34 cellular contexts compared by ENCODE assay signal in the genomic region with DNA sequence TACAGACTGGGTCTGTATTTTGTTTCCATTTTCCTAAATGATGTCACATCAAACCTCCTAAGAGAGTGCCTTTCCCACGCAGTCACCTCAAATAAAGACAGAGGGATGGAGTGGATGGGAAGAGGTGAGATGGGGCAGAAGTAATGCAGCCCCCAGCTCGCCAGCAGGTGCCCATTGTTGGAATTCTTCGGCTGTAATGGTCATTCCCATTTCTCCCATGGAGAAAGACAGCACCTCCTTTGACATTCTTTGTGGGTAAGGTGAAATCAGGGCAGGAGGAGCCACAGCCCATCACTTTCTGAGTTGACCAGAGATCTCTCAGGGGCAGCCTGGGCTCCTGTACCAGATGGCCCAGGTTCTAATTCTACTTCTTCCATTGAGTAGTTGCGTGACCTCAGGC.
"Had no signal": no experiment of that assay in that cellular context is flagged by ENCODE, and none has a peak within 500 bp of the region (broad histone marks: within the 10 kb centered on the region; RNA-seq: fewer than 3 reads in every experiment).

No MANE protein-coding gene starts in this region.

- H3K27ac ChIP-seq: ascending aorta, breast epithelium, cardiac muscle cell, coronary artery, dorsolateral prefrontal cortex, esophagus muscularis mucosa, foreskin keratinocyte, gastrocnemius medialis, heart right ventricle, WERI-Rb-1 had no signal

- ATAC-seq: activated CD4-positive, alpha-beta T cell treated with anti-CD3 and anti-CD28 coated beads for 36 hours; activated naive CD4-positive, alpha-beta T cell treated with anti-CD3 and anti-CD28 coated beads, Interleukin-2, amount 50 U/mL, for 72 hours; activated T-cell treated with anti-CD3 and anti-CD28 coated beads, Interleukin-2, amount 50 U/mL, for 72 hours; foreskin keratinocyte; gastrocnemius medialis; heart right ventricle; T-cell; T-helper 17 cell had no signal

- DNase-seq: activated CD4-positive, alpha-beta memory T cell treated with anti-CD3 and anti-CD28 coated beads, Interleukin-2, amount 10 ng/mL, durations not matched to agents 7 days and 5 days; activated CD4-positive, alpha-beta T cell treated with anti-CD3 and anti-CD28 coated beads for 36 hours; activated CD4-positive, alpha-beta T cell treated with anti-CD3 and anti-CD28 coated beads, Interleukin-2, amount 10 ng/mL, durations not matched to agents 24 days and 14 days; activated CD4-positive, CD25-positive, alpha-beta regulatory T cell; activated CD4-positive, CD25-positive, alpha-beta regulatory T cell treated with anti-CD3 and anti-CD28 coated beads, Interleukin-2, amount 50 U/mL, for 72 hours; activated CD8-positive, alpha-beta memory T cell treated with anti-CD3 and anti-CD28 coated beads, Interleukin-2, amount 50 U/mL, for 48 hours; activated gamma-delta T cell; activated naive CD4-positive, alpha-beta T cell; activated naive CD4-positive, alpha-beta T cell treated with anti-CD3 and anti-CD28 coated beads, Interleukin-2, amount 10 ng/mL, durations not matched to agents 7 days and 5 days; activated naive CD8-positive, alpha-beta T cell treated with anti-CD3 and anti-CD28 coated beads, Interleukin-2, amount 10 ng/mL, durations not matched to agents 7 days and 5 days; activated T-cell treated with anti-CD3 and anti-CD28 coated beads for 4 hours; activated T-cell treated with anti-CD3 and anti-CD28 coated beads, Interleukin-2, amount 50 U/mL, for 24 hours; activated T-cell treated with anti-CD3 and anti-CD28 coated beads, Interleukin-2, amount 50 U/mL, for 72 hours; central memory CD4-positive, alpha-beta T cell; cerebellar nuclear complex; dorsolateral prefrontal cortex; effector memory CD4-positive, alpha-beta T cell; erythroblast; foreskin keratinocyte; gastrocnemius medialis; heart right ventricle; T-cell; T-helper 17 cell; T1000; WERI-Rb-1 had no signal

- H3K9me3 ChIP-seq: gastrocnemius medialis had no signal

- H3K36me3 ChIP-seq: breast epithelium, cardiac muscle cell, esophagus muscularis mucosa, gastrocnemius medialis, WERI-Rb-1 had no signal

- H3K27me3 ChIP-seq: ascending aorta, breast epithelium, cardiac muscle cell, esophagus muscularis mucosa, foreskin keratinocyte, gastrocnemius medialis, heart right ventricle had no signal

- H3K36me3 Mint-ChIP-seq: activated naive CD4-positive, alpha-beta T cell treated with anti-CD3 and anti-CD28 coated beads, Interleukin-2, amount 10 ng/mL, durations not matched to agents 7 days and 5 days; activated naive CD8-positive, alpha-beta T cell treated with anti-CD3 and anti-CD28 coated beads, Interleukin-2, amount 10 ng/mL, durations not matched to agents 7 days and 5 days; T-cell had no signal

- H3K4me1 ChIP-seq: ascending aorta, breast epithelium, esophagus muscularis mucosa, foreskin keratinocyte, gastrocnemius medialis, heart right ventricle had no signal

- H3K27me3 Mint-ChIP-seq: activated CD4-positive, alpha-beta memory T cell treated with anti-CD3 and anti-CD28 coated beads, Interleukin-2, amount 10 ng/mL, durations not matched to agents 7 days and 5 days; activated CD4-positive, alpha-beta T cell treated with anti-CD3 and anti-CD28 coated beads, Interleukin-2, amount 10 ng/mL, durations not matched to agents 24 days and 14 days; activated naive CD4-positive, alpha-beta T cell treated with anti-CD3 and anti-CD28 coated beads, Interleukin-2, amount 10 ng/mL, durations not matched to agents 7 days and 5 days; activated naive CD8-positive, alpha-beta T cell treated with anti-CD3 and anti-CD28 coated beads, Interleukin-2, amount 10 ng/mL, durations not matched to agents 7 days and 5 days; dendritic cell treated with granulocyte-macrophage colony-stimulating factor and Interleukin-4, amounts not matched to agents 40 ng/mL and 50 ng/mL, for 4 days; T-helper 17 cell had no signal

- H3K4me1 Mint-ChIP-seq: activated CD4-positive, alpha-beta memory T cell treated with anti-CD3 and anti-CD28 coated beads, Interleukin-2, amount 10 ng/mL, durations not matched to agents 7 days and 5 days; activated CD4-positive, alpha-beta T cell treated with anti-CD3 and anti-CD28 coated beads for 36 hours; activated CD4-positive, alpha-beta T cell treated with anti-CD3 and anti-CD28 coated beads, Interleukin-2, amount 10 ng/mL, durations not matched to agents 24 days and 14 days; activated naive CD4-positive, alpha-beta T cell treated with anti-CD3 and anti-CD28 coated beads, Interleukin-2, amount 10 ng/mL, durations not matched to agents 7 days and 5 days; activated naive CD8-positive, alpha-beta T cell treated with anti-CD3 and anti-CD28 coated beads, Interleukin-2, amount 10 ng/mL, durations not matched to agents 7 days and 5 days; brain; T-cell; T-helper 17 cell had no signal

- H3K4me3 Mint-ChIP-seq: activated CD4-positive, alpha-beta memory T cell treated with anti-CD3 and anti-CD28 coated beads, Interleukin-2, amount 10 ng/mL, durations not matched to agents 7 days and 5 days; activated CD4-positive, alpha-beta T cell treated with anti-CD3 and anti-CD28 coated beads for 36 hours; activated CD4-positive, alpha-beta T cell treated with anti-CD3 and anti-CD28 coated beads, Interleukin-2, amount 10 ng/mL, durations not matched to agents 24 days and 14 days; activated naive CD4-positive, alpha-beta T cell treated with anti-CD3 and anti-CD28 coated beads, Interleukin-2, amount 10 ng/mL, durations not matched to agents 7 days and 5 days; activated naive CD8-positive, alpha-beta T cell treated with anti-CD3 and anti-CD28 coated beads, Interleukin-2, amount 10 ng/mL, durations not matched to agents 7 days and 5 days; activated T-cell treated with anti-CD3 and anti-CD28 coated beads, Interleukin-2, amount 50 U/mL, for 24 hours; activated T-cell treated with anti-CD3 and anti-CD28 coated beads, Interleukin-2, amount 50 U/mL, for 72 hours; brain; dendritic cell treated with granulocyte-macrophage colony-stimulating factor and Interleukin-4, amounts not matched to agents 40 ng/mL and 50 ng/mL, for 4 days; T-cell; T-helper 17 cell; T-helper 2 cell treated with Interferon-gamma antibody and Interleukin-4, amounts not matched to agents 5 μg/mL and 100 μg/mL, for 36 hours had no signal

- H3K4me3 ChIP-seq: ascending aorta, breast epithelium, cardiac muscle cell, coronary artery, dorsolateral prefrontal cortex, esophagus muscularis mucosa, gastrocnemius medialis, heart right ventricle had no signal

- H3K27ac Mint-ChIP-seq: activated CD4-positive, alpha-beta memory T cell treated with anti-CD3 and anti-CD28 coated beads, Interleukin-2, amount 10 ng/mL, durations not matched to agents 7 days and 5 days; activated CD4-positive, alpha-beta T cell treated with anti-CD3 and anti-CD28 coated beads for 36 hours; activated CD4-positive, alpha-beta T cell treated with anti-CD3 and anti-CD28 coated beads, Interleukin-2, amount 10 ng/mL, durations not matched to agents 24 days and 14 days; activated naive CD4-positive, alpha-beta T cell treated with anti-CD3 and anti-CD28 coated beads, Interleukin-2, amount 10 ng/mL, durations not matched to agents 7 days and 5 days; activated naive CD4-positive, alpha-beta T cell treated with anti-CD3 and anti-CD28 coated beads, Interleukin-2, amount 50 U/mL, for 72 hours; activated naive CD8-positive, alpha-beta T cell treated with anti-CD3 and anti-CD28 coated beads, Interleukin-2, amount 10 ng/mL, durations not matched to agents 7 days and 5 days; activated T-cell treated with anti-CD3 and anti-CD28 coated beads, Interleukin-2, amount 50 U/mL, for 24 hours; activated T-cell treated with anti-CD3 and anti-CD28 coated beads, Interleukin-2, amount 50 U/mL, for 72 hours; brain; dendritic cell treated with granulocyte-macrophage colony-stimulating factor and Interleukin-4, amounts not matched to agents 40 ng/mL and 50 ng/mL, for 4 days; T-cell; T-helper 17 cell; T-helper 2 cell treated with Interferon-gamma antibody and Interleukin-4, amounts not matched to agents 5 μg/mL and 100 μg/mL, for 36 hours had no signal

- H3K9me3 Mint-ChIP-seq: activated naive CD8-positive, alpha-beta T cell treated with anti-CD3 and anti-CD28 coated beads, Interleukin-2, amount 10 ng/mL, durations not matched to agents 7 days and 5 days; activated T-cell treated with anti-CD3 and anti-CD28 coated beads, Interleukin-2, amount 50 U/mL, for 24 hours had no signal
